Comparison of ENCODE assay signal across 7 cellular contexts in genomic region chr17:46186827-46187235, GRCh38. TPM values are rescaled to one million over a fixed set of nuclear protein-coding genes. Genes with fewer than 3 reads are reported as not detected.
DNase-seq lines count a peak whose midpoint lies in the region; ATAC-seq and TF ChIP-seq lines count a peak whose summit lies in the region.
"Not testable (repeated sequence)": the region's sequence is repeated elsewhere in the genome, so short reads cannot be mapped to it uniquely, and the experiment has no call there.

No MANE protein-coding gene starts in this region.

- intact Hi-C loops in left ventricle myocardium inferior (cut with micrococcal nuclease): not testable (repeated sequence)

- not testable (repeated sequence) for H3K27me3 ChIP-seq in brain microvascular endothelial cell (replicated peaks); left ventricle myocardium inferior (ENCODE audit: low read depth)

- peak overlapping the region; percentile 16 to 99 (median 69) for H3K4me3 Mint-ChIP-seq in naive thymus-derived CD8-positive, alpha-beta T cell

- peak; percentile 70 to 84 for ATAC-seq in naive thymus-derived CD8-positive, alpha-beta T cell

- DNase-seq in ELF-1 (ENCODE audit: low read depth, low spot score) (peak; percentile 72), HuH-7 (ENCODE audit: low spot score) (peak; percentile 27), NOMO-1 treated with dmso at 0.1 percent for 144 hours (lab: John Stamatoyannopoulos, UW; ENCODE audit: unreplicated experiment) (peak; percentile 9)
- peak; percentile 46 for DNase-seq in activated CD4-positive, alpha-beta T cell treated with anti-CD3 and anti-CD28 coated beads for 48 hours
- DNase-seq in brain microvascular endothelial cell, left ventricle myocardium inferior: not testable (repeated sequence)
- peak in 5 of 10 donors; percentile 40 to 59 (median 49) for DNase-seq in naive thymus-derived CD8-positive, alpha-beta T cell

- H3K9me3 ChIP-seq in left ventricle myocardium inferior (replicated peaks): not testable (repeated sequence)

- H3K4me1 ChIP-seq in left ventricle myocardium inferior: peaks cover 98% of the 10 kb centered on the region

- H3K27ac ChIP-seq in brain microvascular endothelial cell; left ventricle myocardium inferior (replicated peaks): not testable (repeated sequence)

- H3K36me3 ChIP-seq in brain microvascular endothelial cell (replicated peaks); left ventricle myocardium inferior: not testable (repeated sequence)

- H3K4me1 Mint-ChIP-seq in naive thymus-derived CD8-positive, alpha-beta T cell: peaks cover 48 to 97% (median 95%) of the 10 kb centered on the region in 4 donors

- TF ChIP-seq CTCF in brain microvascular endothelial cell (IDR thresholded peaks at IDR 0.05; ENCODE audit: low read depth, low read length, missing control alignments) (peak; percentile 32), left ventricle myocardium inferior (IDR thresholded peaks at IDR 0.05; ENCODE audit: borderline replicate concordance) (peak; percentile 47)

- not testable (repeated sequence) for H3K9me3 Mint-ChIP-seq in naive thymus-derived CD8-positive, alpha-beta T cell

- POLR2A ChIA-PET in naive thymus-derived CD8-positive, alpha-beta T cell (lab: Charles Lee): interaction anchor here (0.5 to 1.3 kb wide), 7 partner anchors 9 to 35 kb away, joined by 3 to 4 read pairs (median 3); no protein-coding TSS in a partner anchor

- H3K27ac Mint-ChIP-seq in naive thymus-derived CD8-positive, alpha-beta T cell: peak overlapping the region in 8 of 10 donors; percentile 35 to 82 (median 53)

- H3K4me3 ChIP-seq in brain microvascular endothelial cell (ENCODE audit: low read depth, low read length); left ventricle myocardium inferior: not testable (repeated sequence)

- H3K36me3 Mint-ChIP-seq in naive thymus-derived CD8-positive, alpha-beta T cell: peaks cover 0 to 18% (median 2%) of the 10 kb centered on the region in 3 donors

- not testable (repeated sequence) for H3K27me3 Mint-ChIP-seq in naive thymus-derived CD8-positive, alpha-beta T cell

- in situ Hi-C loops in brain microvascular endothelial cell (cut with HindIII; ENCODE audit: low pct_ligation_motif_present, low sequenced_read_pairs): not testable (repeated sequence)

RNA-seq across cellular contexts. Expression of gene KANSL1, which starts 6.4 kb away (rescaled TPM):
- total RNA-seq in left ventricle myocardium inferior: 23.7 TPM
- total RNA-seq in naive thymus-derived CD8-positive, alpha-beta T cell: 100 to 1,000 TPM; 206 to 208 TPM
- polyA plus RNA-seq in naive thymus-derived CD8-positive, alpha-beta T cell: 10 to 100 TPM; 13.1 to 16.6 (median 13.2) TPM
